In genomic region chr11:43680521-43681505, GRCh38 we compare ENCODE assay signal across 1 cellular context.
A peak's percentile ranks its signal among the peaks of the same experiment; 100 is the strongest.
TF ChIP-seq lines count a peak whose summit lies in the region.

Gene HSD17B12 (plus strand): TSS chr11:43680738. CDS start chr11:43680828, 90 bp downstream.

TF ChIP-seq in K562, 482 proteins besides CTCF, POLR2A, EP300 and RAD21 (continued from another document):
- TF ChIP-seq ZBTB40 (IDR thresholded peaks at IDR 0.05) (peak; percentile 89), ZBTB40 (CRISPR knock-in tag; IDR thresholded peaks at IDR 0.05) (peak; percentile 62), ZNF609 (CRISPR knock-in tag; IDR thresholded peaks at IDR 0.05; ENCODE audit: borderline replicate concordance) (no peak), E2F3 (CRISPR knock-in tag; IDR thresholded peaks at IDR 0.05) (no peak), ZNF445 (CRISPR knock-in tag; IDR thresholded peaks at IDR 0.05; ENCODE audit: low read depth) (no peak), ZNF280A (IDR thresholded peaks at IDR 0.05; ENCODE audit: low read depth, partially characterized antibody) (no peak), NFIX (CRISPR knock-in tag; IDR thresholded peaks at IDR 0.05; ENCODE audit: low read depth) (no peak), ETS2 (tag; IDR thresholded peaks at IDR 0.05; ENCODE audit: borderline replicate concordance, poor library complexity, severe bottlenecking) (no peak), TCF15 (CRISPR knock-in tag; IDR thresholded peaks at IDR 0.05) (no peak), TAL1 (IDR thresholded peaks at IDR 0.05) (no peak), MGA (IDR thresholded peaks at IDR 0.05) (peak; percentile 20; the same call in 1 of the 2 replicates), POLR2B (IDR thresholded peaks at IDR 0.05; ENCODE audit: low read depth, partially characterized antibody) (peak; percentile 27), PHF21A (IDR thresholded peaks at IDR 0.05; ENCODE audit: borderline replicate concordance, low read depth) (no peak), PURB (CRISPR knock-in tag; IDR thresholded peaks at IDR 0.05; ENCODE audit: low read depth) (no peak), MTA1 (IDR thresholded peaks at IDR 0.05; ENCODE audit: borderline replicate concordance) (peak; percentile 48; the same call in 1 of the 2 replicates), SAFB2 (IDR thresholded peaks at IDR 0.05; ENCODE audit: borderline replicate concordance, low read depth, low read length, severe bottlenecking) (no peak)
